2 cellular contexts compared by ENCODE assay signal in genomic region chr7:113775804-113776203, GRCh38.
TF ChIP-seq lines count a peak whose summit lies in the region.

No MANE protein-coding gene starts in this region.

TF ChIP-seq in IMR-90, 13 proteins besides CTCF, POLR2A, EP300 and RAD21:
- TF ChIP-seq MXI1 (IDR thresholded peaks at IDR 0.05; ENCODE audit: borderline replicate concordance, low read depth, low read length) (no peak), MAZ (IDR thresholded peaks at IDR 0.05; ENCODE audit: borderline replicate concordance, low read depth, low read length) (no peak), CEBPB (IDR thresholded peaks at IDR 0.05; ENCODE audit: low read depth, low read length) (no peak), FOS (IDR thresholded peaks at IDR 0.05; ENCODE audit: low read depth, low read length) (no peak), NFE2L2 (IDR thresholded peaks at IDR 0.05; ENCODE audit: low read depth, low read length) (no peak), USF2 (IDR thresholded peaks at IDR 0.05; ENCODE audit: low read depth, low read length) (no peak), CHD1 (IDR thresholded peaks at IDR 0.05; ENCODE audit: low read depth, low read length) (no peak), ELK1 (IDR thresholded peaks at IDR 0.05; ENCODE audit: borderline replicate concordance, low read depth, low read length) (no peak), RCOR1 (IDR thresholded peaks at IDR 0.05; ENCODE audit: insufficient replicate concordance, low read length) (no peak), BHLHE40 (IDR thresholded peaks at IDR 0.05; ENCODE audit: low read depth, low read length) (no peak), MAFK (IDR thresholded peaks at IDR 0.05; ENCODE audit: low read depth, low read length) (no peak), SMC3 (IDR thresholded peaks at IDR 0.05; ENCODE audit: low read depth, low read length) (no peak), RFX5 (IDR thresholded peaks at IDR 0.05; ENCODE audit: low read depth, low read length) (no peak)

TF ChIP-seq in neural cell, 6 proteins besides CTCF, POLR2A, EP300 and RAD21:
- no peak for TF ChIP-seq SMC3 (conservative IDR thresholded peaks at IDR 0.05; ENCODE audit: poor library complexity)
